Comparison of ENCODE assay signal across 9 cellular contexts in the genomic region with DNA sequence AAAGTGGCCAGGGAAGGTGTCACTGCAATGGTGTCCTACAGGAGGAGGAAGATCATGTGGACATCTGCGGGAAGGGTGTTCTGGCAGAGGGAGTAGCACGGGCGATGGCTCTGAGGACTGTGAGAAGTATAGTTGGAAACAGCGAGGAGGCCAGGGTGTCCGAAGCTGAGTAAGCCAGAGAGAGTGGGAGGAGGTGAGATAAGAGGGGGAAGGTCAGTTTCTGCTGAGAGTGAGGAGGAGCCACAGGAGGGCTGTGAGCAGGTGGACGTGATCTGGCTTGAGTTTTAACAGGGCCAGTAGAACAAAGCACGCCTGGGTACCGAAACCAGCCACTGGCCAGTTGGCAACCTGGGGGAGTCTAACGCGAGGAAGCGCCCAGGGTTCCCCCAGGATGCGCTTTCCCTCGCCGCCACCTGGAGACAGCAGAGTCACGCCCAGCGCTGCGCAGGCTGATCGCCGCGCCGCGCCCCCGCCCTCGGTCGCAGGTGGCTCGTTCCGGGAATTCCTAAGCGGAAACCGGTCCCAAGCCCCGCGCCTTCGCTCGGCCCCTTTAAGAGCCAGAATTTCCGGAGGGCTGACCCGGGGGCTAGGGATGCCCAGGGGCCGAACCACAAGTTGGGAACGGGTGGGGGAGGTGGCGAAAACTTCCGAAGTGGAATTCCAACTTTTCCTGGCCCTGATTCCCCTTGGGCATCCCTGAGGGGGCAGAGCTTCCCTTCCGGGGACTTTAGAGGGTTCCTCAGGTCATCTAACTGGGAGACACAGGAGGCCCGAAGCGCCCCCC. TPM values are rescaled to one million over a fixed set of nuclear protein-coding genes. Genes with fewer than 3 reads are reported as not detected.
DNase-seq lines count a peak whose midpoint lies in the region; ATAC-seq and TF ChIP-seq lines count a peak whose summit lies in the region.
"Had no signal": no experiment of that assay in that cellular context is flagged by ENCODE, and none has a peak within 500 bp of the region (broad histone marks: within the 10 kb centered on the region; RNA-seq: fewer than 3 reads in every experiment).

No MANE protein-coding gene starts in this region.

- H3K4me3 ChIP-seq in BE2C (ENCODE audit: low read depth, low read length) (no peak overlapping the region), SU-DHL-6 (ENCODE audit: insufficient read depth, low read length, poor library complexity, severe bottlenecking) (peak overlapping the region; percentile 85), left lung (peak overlapping the region; percentile 45 to 57)

- peaks cover 16% of the 10 kb centered on the region for H3F3A ChIP-seq in SU-DHL-6 (ENCODE audit: insufficient read depth)

- H3K4me2 ChIP-seq in SU-DHL-6 (ENCODE audit: low read depth, low read length, poor library complexity, severe bottlenecking) = peak overlapping the region; percentile 59

- peak; percentile 32; the same call in 1 of the 2 replicates for TF ChIP-seq CTCF in BE2C (IDR thresholded peaks at IDR 0.05; ENCODE audit: low read depth, low read length)
- TF ChIP-seq CTCF in SU-DHL-6 (IDR thresholded peaks at IDR 0.05; ENCODE audit: insufficient read depth, low read length, poor library complexity, severe bottlenecking) = peak; percentile 19
- peak; percentile 19 to 30 for TF ChIP-seq CTCF in left lung (IDR thresholded peaks at IDR 0.05)

- no peaks in the 10 kb centered on the region for H3K9me2 ChIP-seq in SU-DHL-6 (replicated peaks; ENCODE audit: insufficient read depth, low read length)

- peak overlapping the region; percentile 85 for H3K9ac ChIP-seq in SU-DHL-6 (ENCODE audit: low read length)

- H2AFZ ChIP-seq in SU-DHL-6 (ENCODE audit: low read depth, low read length, severe bottlenecking) = peak overlapping the region; percentile 74

- H3K4me1 ChIP-seq in BE2C (no peaks in the 10 kb centered on the region), left lung (peaks cover 3 to 24% of the 10 kb centered on the region in 2 donors)

- H3K27me3 ChIP-seq in BE2C (peaks cover 45% of the 10 kb centered on the region), SU-DHL-6 (ENCODE audit: low read length) (no peaks in the 10 kb centered on the region), left lung (peaks cover 11 to 42% of the 10 kb centered on the region in 2 donors)

- no peaks in the 10 kb centered on the region for H4K20me1 ChIP-seq in SU-DHL-6 (ENCODE audit: low read depth, low read length)

- H3K36me3 ChIP-seq in BE2C (no peaks in the 10 kb centered on the region), SU-DHL-6 (ENCODE audit: low read length) (no peaks in the 10 kb centered on the region), left lung (peaks cover 0 to 6% of the 10 kb centered on the region in 2 donors)

- H3K9me3 ChIP-seq in BE2C = no peaks in the 10 kb centered on the region
- H3K9me3 ChIP-seq in SU-DHL-6 (ENCODE audit: insufficient read depth, low read length) = no peaks in the 10 kb centered on the region
- peaks cover 0 to 2% of the 10 kb centered on the region in 2 donors for H3K9me3 ChIP-seq in left lung

- H3K79me2 ChIP-seq in SU-DHL-6 (ENCODE audit: insufficient read depth, low read length) = peaks cover 16% of the 10 kb centered on the region; the same call in 1 of the 2 replicates

- intact Hi-C loops in left lung (cut with DNase I) = no loop called here

- ATAC-seq in HG03565 (IDR thresholded peaks at IDR 0.05; ENCODE audit: unreplicated experiment) = peak; percentile 34
- peak; percentile 83 for ATAC-seq in left lung

- H3K27ac ChIP-seq in SU-DHL-6 (ENCODE audit: low read depth, low read length) = peak overlapping the region; percentile 79
- H3K27ac ChIP-seq in left lung = peak overlapping the region; percentile 88 to 89

- DNase-seq in BE2C = no peak
- DNase-seq in GM19238 (ENCODE audit: insufficient read length, low spot score) = peak; percentile 61
- DNase-seq in T47D (ENCODE audit: low read depth in 1 of 2, low spot score in 1 of 2) = peak; percentile 59 to 95
- peak; percentile 82 to 90 for DNase-seq in left lung
- DNase-seq in stimulated activated CD8-positive, alpha-beta memory T cell treated with anti-CD3 and anti-CD28 coated beads, Interleukin-4, amount 100 ng/mL, for 48 hours = peak; percentile 73
- no peak for DNase-seq in KBM-7

- in situ Hi-C loops in T47D (cut with HindIII; ENCODE audit: low pct_unique_long_range_greater_than_20kb, low sequenced_read_pairs) = no loop called here
- in situ Hi-C loops in KBM-7 (cut with MboI; ENCODE audit: low pct_unique_long_range_greater_than_20kb, low sequenced_read_pairs) = no loop called here

RNA-seq across cellular contexts. Expression of a gene that starts 1.1 kb away (rescaled TPM):
- 1.5 TPM for polyA plus RNA-seq in BE2C (2012; ENCODE audit: insufficient read depth, insufficient read length, low read depth)
- 100 to 1,000 TPM in 1 of 2 donors, 10 to 100 TPM in 1; 65.4 to 130 TPM for total RNA-seq in left lung

RNA-seq across cellular contexts. Expression of a gene that starts 19.2 kb away (rescaled TPM):
- polyA plus RNA-seq in BE2C (2012; ENCODE audit: insufficient read depth, insufficient read length, low read depth) = not detected
- total RNA-seq in left lung = under 1 TPM in 1 of 2 donors, not detected in 1; 0.20 TPM
- total RNA-seq: fibroblast of lung had no signal
- polyA plus RNA-seq: fibroblast of lung had no signal

RNA-seq across cellular contexts. Expression of a gene that starts 21.0 kb away (rescaled TPM):
- 359 TPM for polyA plus RNA-seq in BE2C (2012; ENCODE audit: insufficient read depth, insufficient read length, low read depth)
- 100 to 1,000 TPM; 123 to 148 TPM for total RNA-seq in left lung

RNA-seq across cellular contexts. Expression of a gene that starts 34.6 kb away (rescaled TPM):
- not detected for polyA plus RNA-seq in BE2C (2012; ENCODE audit: insufficient read depth, insufficient read length, low read depth)
- total RNA-seq in left lung = 1 to 10 TPM; 1.1 to 1.9 TPM
- total RNA-seq: fibroblast of lung had no signal
- polyA plus RNA-seq: fibroblast of lung had no signal

RNA-seq across cellular contexts. Expression of a gene that starts 44.2 kb away (rescaled TPM):
- not detected for polyA plus RNA-seq in BE2C (2012; ENCODE audit: insufficient read depth, insufficient read length, low read depth)
- not detected for total RNA-seq in left lung
- polyA plus RNA-seq: fibroblast of lung had no signal

Comparison
In these comparisons a context has a peak if more than half of its experiments do, and no peak if none do; other contexts are left out.
1. DNase-seq: peak in GM19238 (single experiment), T47D (2 of 2), left lung (2 of 2) and stimulated activated CD8-positive, alpha-beta memory T cell treated with anti-CD3 and anti-CD28 coated beads, Interleukin-4, amount 100 ng/mL, for 48 hours (single experiment); none in BE2C (single experiment) and KBM-7 (single experiment).
2. Peak in every context shown above with its lines, with median percentiles within 50 percentile points of each other: CTCF ChIP-seq.